25 cellular contexts compared by ENCODE assay signal in the genomic region with DNA sequence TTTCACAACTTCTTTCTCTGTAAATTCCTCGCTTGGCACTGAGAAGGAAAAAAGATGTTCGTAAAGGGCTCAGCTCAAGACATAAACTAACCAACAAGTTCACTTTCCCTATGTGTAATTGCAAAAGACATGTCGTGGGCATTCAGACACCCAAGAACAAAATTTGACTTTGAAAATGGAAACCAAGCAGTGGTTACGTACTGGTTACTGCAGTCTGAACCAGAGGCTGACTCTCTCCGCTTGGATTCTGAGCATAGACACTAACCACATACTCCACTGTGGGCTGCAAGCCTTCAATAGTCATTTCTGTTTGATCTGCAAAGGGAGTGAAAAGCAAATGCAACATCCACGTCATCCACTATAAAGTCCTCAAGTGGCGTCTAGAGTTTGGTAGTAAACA.
"Had no signal": no experiment of that assay in that cellular context is flagged by ENCODE, and none has a peak within 500 bp of the region (broad histone marks: within the 10 kb centered on the region; RNA-seq: fewer than 3 reads in every experiment).

No MANE protein-coding gene starts in this region.

- H3K36me3 Mint-ChIP-seq: activated naive CD4-positive, alpha-beta T cell treated with anti-CD3 and anti-CD28 coated beads, Interleukin-2, amount 50 U/mL, for 72 hours had no signal

- H3K27ac Mint-ChIP-seq: activated CD8-positive, alpha-beta T cell treated with anti-CD3 and anti-CD28 coated beads for 36 hours; activated naive CD4-positive, alpha-beta T cell treated with anti-CD3 and anti-CD28 coated beads, Interleukin-2, amount 50 U/mL, for 72 hours; T-helper 2 cell treated with Interferon-gamma antibody and Interleukin-4, amounts not matched to agents 5 μg/mL and 100 μg/mL, for 36 hours had no signal

- DNase-seq: activated CD4-positive, alpha-beta T cell treated with anti-CD3 and anti-CD28 coated beads for 4 hours; activated CD8-positive, alpha-beta memory T cell treated with anti-CD3 and anti-CD28 coated beads, Interleukin-2, amount 50 U/mL, for 4 hours; activated CD8-positive, alpha-beta T cell treated with anti-CD3 and anti-CD28 coated beads for 36 hours; activated effector memory CD4-positive, alpha-beta T cell treated with Interleukin-2 at 50 U/mL for 16 hours; activated naive CD4-positive, alpha-beta T cell; amygdala; brain microvascular endothelial cell; cerebellar nuclear complex; Kasumi-1; KBM-7; NCI-H1092; NCI-H1417; NCI-H2029 treated with DMSO at 0.1 percent for 48 hours; NCI-H510A treated with DMSO at 0.1 percent for 48 hours; NCI-H69; PC-3; SHP77; SW 1271 had no signal

- ATAC-seq: activated CD4-positive, CD25-positive, alpha-beta regulatory T cell treated with anti-CD3 and anti-CD28 coated beads, Interleukin-2, amount 50 U/mL, for 24 hours; activated CD8-positive, alpha-beta T cell treated with anti-CD3 and anti-CD28 coated beads for 36 hours; activated naive CD4-positive, alpha-beta T cell treated with anti-CD3 and anti-CD28 coated beads, Interleukin-2, amount 50 U/mL, for 72 hours; PC-3; SK-N-SH treated with all-trans-retinoic acid at 6 μM for 48 hours had no signal

- H3K9me3 Mint-ChIP-seq: activated CD8-positive, alpha-beta T cell treated with anti-CD3 and anti-CD28 coated beads for 36 hours; activated naive CD4-positive, alpha-beta T cell treated with anti-CD3 and anti-CD28 coated beads, Interleukin-2, amount 50 U/mL, for 72 hours; T-helper 2 cell treated with Interferon-gamma antibody and Interleukin-4, amounts not matched to agents 5 μg/mL and 100 μg/mL, for 36 hours had no signal

- H3K4me3 ChIP-seq: cardiac muscle cell, SJSA1 had no signal

- H3K4me3 Mint-ChIP-seq: activated CD8-positive, alpha-beta T cell treated with anti-CD3 and anti-CD28 coated beads for 36 hours; T-helper 2 cell treated with Interferon-gamma antibody and Interleukin-4, amounts not matched to agents 5 μg/mL and 100 μg/mL, for 36 hours had no signal

- H3K9me3 ChIP-seq: SJSA1 had no signal

- H3K27me3 Mint-ChIP-seq: activated CD8-positive, alpha-beta T cell treated with anti-CD3 and anti-CD28 coated beads for 36 hours had no signal

- H3K4me1 ChIP-seq: SJSA1 had no signal

- H3K27ac ChIP-seq: brain microvascular endothelial cell, cardiac muscle cell, SJSA1 had no signal

- FAIRE-seq: RCC 7860 had no signal

- H3K27me3 ChIP-seq: brain microvascular endothelial cell, cardiac muscle cell, SJSA1 had no signal
